18 cellular contexts compared by ENCODE assay signal in genomic region chr17:80116276-80116922, GRCh38. TPM values are rescaled to one million over a fixed set of nuclear protein-coding genes. Genes with fewer than 3 reads are reported as not detected.
DNase-seq lines count a peak whose midpoint lies in the region; ATAC-seq and TF ChIP-seq lines count a peak whose summit lies in the region.
"Had no signal": no experiment of that assay in that cellular context is flagged by ENCODE, and none has a peak within 500 bp of the region (broad histone marks: within the 10 kb centered on the region; RNA-seq: fewer than 3 reads in every experiment).

No MANE protein-coding gene starts in this region.

- no peak overlapping the region for H2BK12ac ChIP-seq in neuronal stem cell (ENCODE audit: low read length)

- no peak overlapping the region for H2BK120ac ChIP-seq in neuronal stem cell (ENCODE audit: low read depth, low read length)

- H3K9ac ChIP-seq in neuronal stem cell (ENCODE audit: low read depth, low read length, poor library complexity) = no peak overlapping the region

- peaks cover 2% of the 10 kb centered on the region for H3K79me1 ChIP-seq in neuronal stem cell (ENCODE audit: low read depth, low read length)

- CTCF ChIA-PET in AG04450 (lab: Charles Lee) = interaction anchor here (0.9 kb wide), 1 partner anchor 15 kb away, joined by 7 read pairs; the partner anchor contains the start of gene GAA

- DNase-seq in AG04450 (ENCODE audit: low read depth, low spot score) (peak; percentile 21), H4 (ENCODE audit: low spot score) (peak; percentile 2), dermis blood vessel endothelial cell (peak; percentile 7), neuronal stem cell (ENCODE audit: low spot score) (no peak), NCI-H1048 (lab: John Stamatoyannopoulos, UW) (no peak), SJCRH30 (no peak), tibial artery (no peak)
- DNase-seq: AML-193; Calu3; CD4-positive, CD25-positive, alpha-beta regulatory T cell; DMS79; NCI-H1417 treated with DMSO at 0.1 percent for 48 hours; NCI-H2029 treated with DMSO at 0.1 percent for 48 hours; NCI-H510A; SHP77 treated with DMSO at 0.1 percent for 48 hours had no signal

- peaks cover 0 to 8% of the 10 kb centered on the region in 2 donors for H3K4me1 ChIP-seq in neuronal stem cell (ENCODE audit: control insufficient read depth in 2 of 2, insufficient read depth in 1 of 2, low read depth in 1 of 2, low read length in 2 of 2)
- peaks cover 5% of the 10 kb centered on the region; the same call in 1 of the 2 replicates for H3K4me1 ChIP-seq in SJCRH30
- no peaks in the 10 kb centered on the region for H3K4me1 ChIP-seq in tibial artery
- H3K4me1 ChIP-seq: A549 had no signal

- H3K36me3 ChIP-seq in neuronal stem cell (replicated peaks in 1 of 2; ENCODE audit: control insufficient read depth in 2 of 2, insufficient read depth in 2 of 2, low read length in 2 of 2) (peaks cover 1 to 3% of the 10 kb centered on the region in 2 donors), SJCRH30 (no peaks in the 10 kb centered on the region; the same call in 1 of the 2 replicates), tibial artery (peaks cover 0 to 51% (median 6%) of the 10 kb centered on the region in 3 donors)

- H2BK15ac ChIP-seq in neuronal stem cell (ENCODE audit: low read length) = no peak overlapping the region

- ATAC-seq in GM21786 (IDR thresholded peaks at IDR 0.05; ENCODE audit: unreplicated experiment) = no peak
- ATAC-seq: A549 had no signal

- H2AK5ac ChIP-seq in neuronal stem cell (ENCODE audit: low read depth, low read length) = peak overlapping the region; percentile 37

- H3K18ac ChIP-seq in neuronal stem cell (ENCODE audit: low read length) = no peak overlapping the region

- no peak overlapping the region for H3K23ac ChIP-seq in neuronal stem cell (ENCODE audit: low read depth, low read length, poor library complexity)

- H3K4me2 ChIP-seq in neuronal stem cell (ENCODE audit: insufficient read depth, low read length, poor library complexity, severe bottlenecking) = no peak overlapping the region
- H3K4me2 ChIP-seq: A549 had no signal

- POLR2A ChIA-PET in AG04450 (lab: Yijun Ruan, JAX) = no interaction called here

- no peak overlapping the region for H4K91ac ChIP-seq in neuronal stem cell (ENCODE audit: low read depth, low read length, poor library complexity)

- no peaks in the 10 kb centered on the region; the same call in 1 of the 2 replicates for H3K9me3 ChIP-seq in AG04450 (ENCODE audit: control insufficient read depth, insufficient read depth, low read length)
- H3K9me3 ChIP-seq in neuronal stem cell (replicated peaks in 1 of 2; ENCODE audit: control insufficient read depth in 2 of 2, insufficient read depth in 1 of 2, low read depth in 1 of 2, low read length in 2 of 2) = peaks cover 0 to 21% of the 10 kb centered on the region in 2 donors
- peaks cover 9% of the 10 kb centered on the region; the same call in 1 of the 2 replicates for H3K9me3 ChIP-seq in SJCRH30 (replicated peaks)
- no peaks in the 10 kb centered on the region for H3K9me3 ChIP-seq in tibial artery
- H3K9me3 ChIP-seq: A549 had no signal

- no peak overlapping the region for H2AFZ ChIP-seq in neuronal stem cell (ENCODE audit: low read length)

- H2BK5ac ChIP-seq in neuronal stem cell (ENCODE audit: low read length) = no peak overlapping the region

- H3K27ac ChIP-seq in AG04450 (ENCODE audit: low read depth, low read length) (peak overlapping the region; percentile 21), neuronal stem cell (replicated peaks; ENCODE audit: low read length) (no peak overlapping the region), SJCRH30 (no peak overlapping the region), tibial artery (no peak overlapping the region)
- H3K27ac ChIP-seq: A549 had no signal

- no peak overlapping the region for H3K14ac ChIP-seq in neuronal stem cell (ENCODE audit: low read length)

- no peak for TF ChIP-seq CTCF in AG04450 (IDR thresholded peaks at IDR 0.05; ENCODE audit: low read depth, low read length)
- TF ChIP-seq CTCF in tibial artery (IDR thresholded peaks at IDR 0.05) = no peak

- no peaks in the 10 kb centered on the region for H3K27me3 ChIP-seq in AG04450 (ENCODE audit: control insufficient read depth, insufficient read depth, low read length)
- H3K27me3 ChIP-seq in neuronal stem cell (ENCODE audit: control insufficient read depth in 3 of 3, insufficient read depth in 3 of 3, low read depth in 1 of 3, low read length in 3 of 3) = no peaks in the 10 kb centered on the region
- peaks cover 6% of the 10 kb centered on the region; the same call in 1 of the 2 replicates for H3K27me3 ChIP-seq in SJCRH30
- H3K27me3 ChIP-seq in tibial artery = no peaks in the 10 kb centered on the region

- WGBS in neuronal stem cell (ENCODE audit: extremely low coverage in 2 of 2, insufficient read length in 2 of 2, insufficient replicate concordance in 1 of 2), 2 donors = no CpG with 5 or more reads among the region's 16 CpGs

- no peak overlapping the region for H3K4ac ChIP-seq in neuronal stem cell (ENCODE audit: low read length)

- H3K4me3 ChIP-seq in AG04450 (ENCODE audit: low read depth, low read length) (no peak overlapping the region), neuronal stem cell (ENCODE audit: low read length in 2 of 2) (peak overlapping the region in 1 of 2 donors; percentile 13), SJCRH30 (no peak overlapping the region), tibial artery (no peak overlapping the region)
- H3K4me3 ChIP-seq: A549 had no signal

- no peak overlapping the region for H4K8ac ChIP-seq in neuronal stem cell (ENCODE audit: low read depth, low read length)

- intact Hi-C loops in tibial artery (cut with DNase I; ENCODE audit: low total_unique reads) = no loop called here

RNA-seq across cellular contexts. Expression of gene GAA, which starts 15.0 kb away (rescaled TPM):
- polyA plus RNA-seq in AG04450 (2011; rRNA removed) = 3.8 and 6.0 TPM in 2 replicates
- polyA minus RNA-seq in AG04450 (2011; rRNA and poly(A)+ RNA removed) = 2.9 and 3.9 TPM in 2 replicates
- total RNA-seq in H4 (2014; rRNA removed; shearing (Covaris generic)) = 40.9 and 45.7 TPM in 2 replicates
- 47.7 and 52.4 TPM in 2 replicates for total RNA-seq in dermis blood vessel endothelial cell
- polyA plus RNA-seq in neuronal stem cell (2013, experiment 1 of 2) = 50.1 TPM
- polyA plus RNA-seq in neuronal stem cell (2013, experiment 2 of 2) = 49.6 TPM
- total RNA-seq in SJCRH30 (2014; rRNA removed; shearing (Covaris generic)) = 17.5 and 23.1 TPM in 2 replicates

RNA-seq across cellular contexts. Expression of gene EIF4A3, which starts 30.5 kb away (rescaled TPM):
- polyA plus RNA-seq in AG04450 (2011; rRNA removed) = 96.1 and 103 TPM in 2 replicates
- 61.7 and 66.0 TPM in 2 replicates for polyA minus RNA-seq in AG04450 (2011; rRNA and poly(A)+ RNA removed)
- total RNA-seq in H4 (2014; rRNA removed; shearing (Covaris generic)) = 156 and 178 TPM in 2 replicates
- total RNA-seq in dermis blood vessel endothelial cell = 99.6 and 235 TPM in 2 replicates
- polyA plus RNA-seq in neuronal stem cell (2013, experiment 1 of 2) = 66.1 TPM
- polyA plus RNA-seq in neuronal stem cell (2013, experiment 2 of 2) = 64.7 TPM
- total RNA-seq in SJCRH30 (2014; rRNA removed; shearing (Covaris generic)) = 362 and 371 TPM in 2 replicates

RNA-seq across cellular contexts. Expression of gene CARD14, which starts 53.4 kb away (rescaled TPM):
- not detected in 2 replicates for polyA plus RNA-seq in AG04450 (2011; rRNA removed)
- not detected in 2 replicates for polyA minus RNA-seq in AG04450 (2011; rRNA and poly(A)+ RNA removed)
- 0.15 TPM in 1 of 2 replicates, not detected in the other for total RNA-seq in H4 (2014; rRNA removed; shearing (Covaris generic))
- total RNA-seq in dermis blood vessel endothelial cell = 0.34 and 1.1 TPM in 2 replicates
- 0.20 TPM for polyA plus RNA-seq in neuronal stem cell (2013, experiment 1 of 2)
- 0.22 TPM for polyA plus RNA-seq in neuronal stem cell (2013, experiment 2 of 2)
- 0.32 and 0.33 TPM in 2 replicates for total RNA-seq in SJCRH30 (2014; rRNA removed; shearing (Covaris generic))
- total RNA-seq: CD4-positive, CD25-positive, alpha-beta regulatory T cell; LHCN-M2 had no signal

Comparison
In these comparisons a context has a peak if more than half of its experiments do, and no peak if none do; other contexts are left out.
1. DNase-seq: peak in AG04450 (single experiment), H4 (single experiment) and dermis blood vessel endothelial cell (single experiment); none in neuronal stem cell (single experiment), NCI-H1048 (single experiment), SJCRH30 (0 of 2) and tibial artery (0 of 2).